ENCODE assay signal across 8 cellular contexts in the genomic region with DNA sequence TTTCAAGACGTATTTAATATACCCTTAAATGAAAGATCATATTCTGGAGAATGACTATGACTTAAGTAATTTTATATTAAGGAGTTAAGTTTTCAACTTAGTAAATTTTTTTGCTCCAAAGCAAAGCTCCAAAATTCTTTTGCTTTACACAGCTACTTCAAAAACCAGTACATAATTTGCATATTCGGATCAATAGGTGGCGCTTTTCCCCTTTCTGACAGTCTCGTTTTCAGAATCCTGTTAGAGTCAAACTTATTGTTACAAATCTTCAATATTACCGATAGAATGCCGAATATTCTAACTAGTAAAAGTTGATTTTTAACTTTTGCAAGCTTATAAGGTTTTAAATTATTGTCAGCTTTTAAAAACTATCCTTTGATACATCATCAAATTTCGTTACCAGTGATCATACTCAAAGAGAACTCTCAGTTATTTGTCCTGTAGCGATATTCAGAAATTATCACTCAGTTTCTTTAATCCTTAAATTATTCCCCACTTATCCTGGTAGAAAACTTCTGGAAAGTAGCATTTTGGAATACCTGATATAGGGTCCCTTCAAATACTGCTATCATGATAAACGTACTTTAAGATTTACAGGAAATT.
DNase-seq lines count a peak whose midpoint lies in the region; ATAC-seq, FAIRE-seq and TF ChIP-seq lines count a peak whose summit lies in the region.

No MANE protein-coding gene starts in this region.

- H3K9ac ChIP-seq in H1 (replicated peaks in 1 of 4; ENCODE audit: extremely low read depth in 1 of 4, low read depth in 3 of 4, low read length in 3 of 4): no peak overlapping the region

- no peak overlapping the region for H3K4ac ChIP-seq in H1 (replicated peaks; ENCODE audit: insufficient read length, low read depth, low read length)

- POLR2A ChIA-PET in H1 (lab: Charles Lee; ENCODE audit: partially characterized antibody) (no interaction called here), T-cell (lab: Charles Lee) (no interaction called here)

- H4K20me1 ChIP-seq in H1 (replicated peaks in 1 of 2; ENCODE audit: control insufficient read depth in 1 of 2, insufficient read depth in 2 of 2, low read length in 2 of 2): no peaks in the 10 kb centered on the region

- no peak overlapping the region for H2BK20ac ChIP-seq in H1 (ENCODE audit: low read length)

- H3K4me3 Mint-ChIP-seq in progenitor cell of endocrine pancreas (ENCODE audit: low read depth) (no peak overlapping the region), T-cell (no peak overlapping the region)

- peak; percentile 52 for ATAC-seq in GM21390 (IDR thresholded peaks at IDR 0.05; ENCODE audit: unreplicated experiment)
- no peak for ATAC-seq in T-cell (replicated peaks in 1 of 4)

- H3K9me3 Mint-ChIP-seq in progenitor cell of endocrine pancreas (ENCODE audit: low read depth) (no peaks in the 10 kb centered on the region), T-cell (peaks cover 0 to 1% (median 1%) of the 10 kb centered on the region in 3 donors)

- no peak for FAIRE-seq in H1 (lab: Jason Lieb, UNC)

- no peak overlapping the region for H2AK5ac ChIP-seq in H1 (ENCODE audit: low read depth, low read length)

- TF ChIP-seq EP300 in H1 (IDR thresholded peaks at IDR 0.05; ENCODE audit: borderline replicate concordance in 1 of 2, low read depth in 2 of 2, low read length in 2 of 2): no peak

- DNase-seq in AML-193 (lab: John Stamatoyannopoulos, UW) (peak; percentile 28 to 54), NCI-H524 (lab: John Stamatoyannopoulos, UW) (peak; percentile 8 to 52), H1 (ENCODE audit: low read depth in 1 of 2, low spot score in 2 of 2) (no peak), progenitor cell of endocrine pancreas (ENCODE audit: low spot score, unreplicated experiment) (no peak), iPS-NIHi11 (ENCODE audit: low spot score) (no peak), T-cell (no peak)
- DNase-seq in activated CD4-positive, alpha-beta T cell treated with anti-CD3 and anti-CD28 coated beads for 48 hours: no peak

- no peak overlapping the region for H2BK5ac ChIP-seq in H1 (ENCODE audit: low read depth, low read length)

- H2BK15ac ChIP-seq in H1 (ENCODE audit: low read length): no peak overlapping the region

- H3K79me2 ChIP-seq in H1 (ENCODE audit: control insufficient read depth in 1 of 2, insufficient read depth in 2 of 2, low read length in 2 of 2): no peaks in the 10 kb centered on the region

- H3K36me3 Mint-ChIP-seq in progenitor cell of endocrine pancreas (ENCODE audit: insufficient read depth): no peaks in the 10 kb centered on the region
- H3K36me3 Mint-ChIP-seq in T-cell: no peaks in the 10 kb centered on the region

- H2AFZ ChIP-seq in H1 (ENCODE audit: low read length): no peak overlapping the region

- no peak overlapping the region for H3K27ac Mint-ChIP-seq in progenitor cell of endocrine pancreas
- H3K27ac Mint-ChIP-seq in T-cell: no peak overlapping the region

- no peak overlapping the region for H3K4me2 ChIP-seq in H1 (ENCODE audit: insufficient read depth in 1 of 2, low read depth in 2 of 2, low read length in 2 of 2)

- no peak for TF ChIP-seq POLR2A in H1 (IDR thresholded peaks at IDR 0.05; ENCODE audit: control extremely low read depth in 1 of 2, low read depth in 2 of 2, low read length in 2 of 2)

- WGBS in H1 (ENCODE audit: extremely low coverage in 1 of 2, insufficient coverage in 1 of 2, insufficient read length in 1 of 2, insufficient replicate concordance in 2 of 2, low coverage in 1 of 2, low lambda C conversion rate in 2 of 2, missing lambda C conversion rate in 1 of 2), 2 experiments: 57% methylated on average over 9 of the region's 9 CpGs; no CpG with 5 or more reads in 1 of the 2 experiments

- no peak overlapping the region for H4K91ac ChIP-seq in H1 (replicated peaks; ENCODE audit: insufficient read length, low read length)

- no peak overlapping the region for H2BK12ac ChIP-seq in H1 (ENCODE audit: low read depth, low read length)

- no peak overlapping the region for H3K4me3 ChIP-seq in H1 (ENCODE audit: extremely low read depth in 1 of 4, insufficient read depth in 2 of 4, low read depth in 3 of 4, low read length in 4 of 4)

- H4K8ac ChIP-seq in H1 (ENCODE audit: extremely low read depth, insufficient read depth, low read length): no peak overlapping the region

- no peak overlapping the region for H3K14ac ChIP-seq in H1 (ENCODE audit: insufficient read length)

- H3K79me1 ChIP-seq in H1 (ENCODE audit: low read depth, low read length): no peaks in the 10 kb centered on the region

- TF ChIP-seq CTCF in H1 (IDR thresholded peaks at IDR 0.05; ENCODE audit: control extremely low read depth in 1 of 3, insufficient read depth in 1 of 3, low read depth in 1 of 3, low read length in 3 of 3) (peak in 2 of 3 experiments; percentile 26 to 47; a peak in 2 of 4 replicates), progenitor cell of endocrine pancreas (IDR thresholded peaks at IDR 0.05; ENCODE audit: unreplicated experiment) (peak; percentile 63)

- no peaks in the 10 kb centered on the region for H3K9me3 ChIP-seq in H1 (ENCODE audit: insufficient read depth in 2 of 2, low read depth in 1 of 2, low read length in 1 of 2)

- no peak overlapping the region for H2BK120ac ChIP-seq in H1 (replicated peaks; ENCODE audit: low read depth, low read length)

- no peak overlapping the region for H3K27ac ChIP-seq in H1 (ENCODE audit: low read depth, low read length)

- no peak overlapping the region for H3K23ac ChIP-seq in H1 (ENCODE audit: insufficient read length)

- H3K27me3 ChIP-seq in H1 (replicated peaks in 1 of 4; ENCODE audit: control insufficient read depth in 3 of 4, extremely low read depth in 1 of 4, insufficient read depth in 3 of 4, low read length in 3 of 4): no peaks in the 10 kb centered on the region

- H3K56ac ChIP-seq in H1 (replicated peaks; ENCODE audit: insufficient read length, low read depth, low read length): no peak overlapping the region

- H3K36me3 ChIP-seq in H1 (ENCODE audit: control insufficient read depth in 2 of 4, insufficient read depth in 4 of 4, low read length in 3 of 4): no peaks in the 10 kb centered on the region

- no peaks in the 10 kb centered on the region for H3K23me2 ChIP-seq in H1 (ENCODE audit: low read depth, low read length)

- no peak overlapping the region for H3K18ac ChIP-seq in H1 (ENCODE audit: extremely low read depth, low read length)

- TF ChIP-seq RAD21 in H1 (IDR thresholded peaks at IDR 0.05 in 1 of 2, conservative IDR thresholded peaks at IDR 0.05 in 1 of 2; ENCODE audit: low read depth in 2 of 2, low read length in 2 of 2): peak; percentile 66 to 67

- H3K27me3 Mint-ChIP-seq in progenitor cell of endocrine pancreas (no peaks in the 10 kb centered on the region), T-cell (no peaks in the 10 kb centered on the region)

- H3K4me1 Mint-ChIP-seq in progenitor cell of endocrine pancreas (ENCODE audit: low read depth) (peaks cover 12% of the 10 kb centered on the region), T-cell (no peaks in the 10 kb centered on the region)

- H3K4me1 ChIP-seq in H1 (replicated peaks in 1 of 4; ENCODE audit: control insufficient read depth in 3 of 4, insufficient read depth in 4 of 4, low read length in 3 of 4): no peaks in the 10 kb centered on the region

- CTCF ChIA-PET in H1 (lab: Charles Lee; ENCODE audit: partially characterized antibody) (interaction anchor here (0.6 to 1.4 kb wide), 7 partner anchors 14 to 466 kb away, joined by 3 to 5 read pairs (median 3); no protein-coding TSS in a partner anchor), T-cell (lab: Charles Lee) (interaction anchor here in 1 of 2 donors (0.6 kb wide), 1 partner anchor 917 kb away, joined by 3 read pairs; no protein-coding TSS in a partner anchor)

- no peak overlapping the region for H4K5ac ChIP-seq in H1 (ENCODE audit: insufficient read length, low read depth, low read length)

TF ChIP-seq in H1, 55 proteins besides CTCF, POLR2A, EP300 and RAD21 (continues in another document):
- TF ChIP-seq MAFK (IDR thresholded peaks at IDR 0.05; ENCODE audit: low read depth, low read length): no peak

Comparison
In these comparisons a context has a peak if more than half of its experiments do, and no peak if none do; other contexts are left out.
1. DNase-seq: peak in AML-193 (2 of 2) and NCI-H524 (2 of 2); none in H1 (0 of 2), progenitor cell of endocrine pancreas (single experiment), iPS-NIHi11 (single experiment), activated CD4-positive, alpha-beta T cell treated with anti-CD3 and anti-CD28 coated beads for 48 hours (single experiment) and T-cell (0 of 34).